9 cellular contexts compared by ENCODE assay signal in genomic region chr22:46338636-46339035, GRCh38.
"Had no signal": no experiment of that assay in that cellular context is flagged by ENCODE, and none has a peak within 500 bp of the region (broad histone marks: within the 10 kb centered on the region; RNA-seq: fewer than 3 reads in every experiment).

No MANE protein-coding gene starts in this region.

- DNase-seq: activated CD4-positive, alpha-beta T cell treated with anti-CD3 and anti-CD28 coated beads, Interleukin-2, amount 50 U/mL, for 4 hours; activated CD4-positive, CD25-positive, alpha-beta regulatory T cell treated with anti-CD3 and anti-CD28 coated beads, Interleukin-2, amount 50 U/mL, for 72 hours; activated naive CD4-positive, alpha-beta T cell treated with Interleukin-2 at 50 U/mL for 16 hours; amygdala; brain microvascular endothelial cell; left lung; retina; tibial artery; uterus had no signal

- ATAC-seq: left lung had no signal
